ENCODE assay signal across 20 cellular contexts in genomic region chr10:132899751-132900065, GRCh38. TPM values are rescaled to one million over a fixed set of nuclear protein-coding genes. Genes with fewer than 3 reads are reported as not detected.
DNase-seq lines count a peak whose midpoint lies in the region; ATAC-seq and TF ChIP-seq lines count a peak whose summit lies in the region.
"Had no signal": no experiment of that assay in that cellular context is flagged by ENCODE, and none has a peak within 500 bp of the region (broad histone marks: within the 10 kb centered on the region; RNA-seq: fewer than 3 reads in every experiment).

No MANE protein-coding gene starts in this region.

- H3K4me1 ChIP-seq in left lung, result no peaks in the 10 kb centered on the region
- H3K4me1 ChIP-seq in spleen, result peaks cover 0 to 5% (median 0%) of the 10 kb centered on the region in 6 donors
- H3K4me1 ChIP-seq: SJSA1 had no signal

- H3K27me3 ChIP-seq in left lung (peaks cover 0 to 14% of the 10 kb centered on the region in 2 donors), spleen (replicated peaks in 1 of 7) (peaks cover 0 to 51% (median 0%) of the 10 kb centered on the region in 7 donors)
- H3K27me3 ChIP-seq: MG63 had no signal

- CTCF ChIA-PET in activated naive CD4-positive, alpha-beta T cell treated with anti-CD3 and anti-CD28 coated beads, Interleukin-2, amount 10 ng/mL, durations not matched to agents 7 days and 5 days (lab: Charles Lee), result no interaction called here
- CTCF ChIA-PET in activated CD4-positive, alpha-beta memory T cell treated with anti-CD3 and anti-CD28 coated beads for 36 hours (lab: Charles Lee), result no interaction called here

- H3K9me3 ChIP-seq in left lung, result peaks cover 0 to 4% of the 10 kb centered on the region in 2 donors
- H3K9me3 ChIP-seq in spleen, result peaks cover 0 to 11% (median 2%) of the 10 kb centered on the region in 8 donors
- H3K9me3 ChIP-seq: SJSA1 had no signal

- H3K27ac Mint-ChIP-seq in activated naive CD4-positive, alpha-beta T cell treated with anti-CD3 and anti-CD28 coated beads, Interleukin-2, amount 10 ng/mL, durations not matched to agents 7 days and 5 days, result no peak overlapping the region
- H3K27ac Mint-ChIP-seq in CD14-positive monocyte, result no peak overlapping the region
- H3K27ac Mint-ChIP-seq in activated CD4-positive, alpha-beta memory T cell treated with anti-CD3 and anti-CD28 coated beads for 36 hours, result no peak overlapping the region
- H3K27ac Mint-ChIP-seq: CD4-positive, CD25-positive, alpha-beta regulatory T cell had no signal

- H3K4me1 Mint-ChIP-seq in activated naive CD4-positive, alpha-beta T cell treated with anti-CD3 and anti-CD28 coated beads, Interleukin-2, amount 10 ng/mL, durations not matched to agents 7 days and 5 days, result no peaks in the 10 kb centered on the region
- peaks cover 2% of the 10 kb centered on the region for H3K4me1 Mint-ChIP-seq in CD14-positive monocyte
- peaks cover 6% of the 10 kb centered on the region for H3K4me1 Mint-ChIP-seq in activated CD4-positive, alpha-beta memory T cell treated with anti-CD3 and anti-CD28 coated beads for 36 hours (ENCODE audit: low read depth)

- POLR2A ChIA-PET in activated CD4-positive, alpha-beta memory T cell treated with anti-CD3 and anti-CD28 coated beads for 36 hours (lab: Charles Lee), result no interaction called here

- no peak for ATAC-seq in left lung
- no peak for ATAC-seq in HG02885 (IDR thresholded peaks at IDR 0.05; ENCODE audit: poor library complexity, unreplicated experiment)

- H3K36me3 Mint-ChIP-seq in activated naive CD4-positive, alpha-beta T cell treated with anti-CD3 and anti-CD28 coated beads, Interleukin-2, amount 10 ng/mL, durations not matched to agents 7 days and 5 days, result no peaks in the 10 kb centered on the region
- H3K36me3 Mint-ChIP-seq in CD14-positive monocyte, result no peaks in the 10 kb centered on the region
- no peaks in the 10 kb centered on the region for H3K36me3 Mint-ChIP-seq in activated CD4-positive, alpha-beta memory T cell treated with anti-CD3 and anti-CD28 coated beads for 36 hours
- H3K36me3 Mint-ChIP-seq: CD4-positive, CD25-positive, alpha-beta regulatory T cell had no signal

- no peak overlapping the region for H3K4me3 ChIP-seq in left lung
- H3K4me3 ChIP-seq in spleen, result no peak overlapping the region
- H3K4me3 ChIP-seq: MG63, SJSA1 had no signal

- H3K9me3 Mint-ChIP-seq in activated naive CD4-positive, alpha-beta T cell treated with anti-CD3 and anti-CD28 coated beads, Interleukin-2, amount 10 ng/mL, durations not matched to agents 7 days and 5 days, result no peaks in the 10 kb centered on the region
- H3K9me3 Mint-ChIP-seq in CD14-positive monocyte, result peaks cover 0 to 15% (median 5%) of the 10 kb centered on the region in 7 donors
- H3K9me3 Mint-ChIP-seq in activated CD4-positive, alpha-beta memory T cell treated with anti-CD3 and anti-CD28 coated beads for 36 hours, result peaks cover 8% of the 10 kb centered on the region

- peaks cover 14% of the 10 kb centered on the region for H3K27me3 Mint-ChIP-seq in activated naive CD4-positive, alpha-beta T cell treated with anti-CD3 and anti-CD28 coated beads, Interleukin-2, amount 10 ng/mL, durations not matched to agents 7 days and 5 days
- peaks cover 6 to 7% (median 7%) of the 10 kb centered on the region in 3 donors for H3K27me3 Mint-ChIP-seq in CD14-positive monocyte (ENCODE audit: low read depth in 3 of 3)
- peaks cover 4% of the 10 kb centered on the region for H3K27me3 Mint-ChIP-seq in activated CD4-positive, alpha-beta memory T cell treated with anti-CD3 and anti-CD28 coated beads for 36 hours

- no peak overlapping the region for H3K4me3 Mint-ChIP-seq in activated naive CD4-positive, alpha-beta T cell treated with anti-CD3 and anti-CD28 coated beads, Interleukin-2, amount 10 ng/mL, durations not matched to agents 7 days and 5 days
- H3K4me3 Mint-ChIP-seq in CD14-positive monocyte, result no peak overlapping the region
- H3K4me3 Mint-ChIP-seq in activated CD4-positive, alpha-beta memory T cell treated with anti-CD3 and anti-CD28 coated beads for 36 hours, result no peak overlapping the region
- H3K4me3 Mint-ChIP-seq: CD4-positive, CD25-positive, alpha-beta regulatory T cell had no signal

- H3K27ac ChIP-seq in left lung, result no peak overlapping the region
- H3K27ac ChIP-seq in spleen, result no peak overlapping the region
- H3K27ac ChIP-seq: SJSA1 had no signal

- 79 to 94% (median 80%) methylated on average over 3 to 7 of the region's 7 CpGs for WGBS in spleen, 5 donors

- TF ChIP-seq POLR2A in spleen (IDR thresholded peaks at IDR 0.05), result no peak

- H3K36me3 ChIP-seq in left lung (no peaks in the 10 kb centered on the region), spleen (no peaks in the 10 kb centered on the region)
- H3K36me3 ChIP-seq: MG63, SJSA1 had no signal

- intact Hi-C loops in CD14-positive monocyte (cut with micrococcal nuclease) (no loop called here), left lung (cut with DNase I) (no loop called here), spleen (cut with DNase I; ENCODE audit: low total_unique reads) (no loop called here)
- intact Hi-C loops in activated CD4-positive, alpha-beta memory T cell treated with anti-CD3 and anti-CD28 coated beads for 36 hours (cut with micrococcal nuclease), result no loop called here

- TF ChIP-seq CTCF in CD14-positive monocyte (IDR thresholded peaks at IDR 0.05), result no peak
- TF ChIP-seq CTCF in left lung (IDR thresholded peaks at IDR 0.05), result no peak
- no peak for TF ChIP-seq CTCF in spleen (IDR thresholded peaks at IDR 0.05 in 8 of 11, conservative IDR thresholded peaks at IDR 0.05 in 3 of 11)

- DNase-seq in activated naive CD4-positive, alpha-beta T cell treated with anti-CD3 and anti-CD28 coated beads, Interleukin-2, amount 10 ng/mL, durations not matched to agents 7 days and 5 days, result peak; percentile 19
- no peak for DNase-seq in activated naive CD4-positive, alpha-beta T cell (lab: John Stamatoyannopoulos, UW)
- DNase-seq in CD14-positive monocyte (ENCODE audit: low spot score) (peak; percentile 32), left lung (peak; percentile 22 to 56), spleen (peak; percentile 69)
- DNase-seq in activated CD4-positive, alpha-beta memory T cell treated with anti-CD3 and anti-CD28 coated beads for 36 hours, result no peak
- DNase-seq: CD4-positive, CD25-positive, alpha-beta regulatory T cell; H7; KBM-7; MG63; NCI-H1105 treated with DMSO at 0.1 percent for 48 hours; NCI-H146; NCI-H1930; NCI-H2107; NCI-H446; NCI-H524 treated with DMSO at 0.1 percent for 48 hours; NCI-H774 had no signal

RNA-seq across cellular contexts. Expression of gene CFAP46, which starts 42.7 kb away (rescaled TPM):
- not detected for polyA plus RNA-seq in CD14-positive monocyte
- total RNA-seq in left lung, result 1 to 10 TPM; 1.2 to 4.1 TPM
- total RNA-seq in spleen, result 1 to 10 TPM in 1 of 7 donors, under 1 TPM in 5, not detected in 1; 0.09 to 1.1 (median 0.45) TPM
- under 1 TPM in 2 of 3 donors, not detected in 1; 0.03 to 0.08 TPM for polyA plus RNA-seq in spleen
- total RNA-seq in activated CD4-positive, alpha-beta memory T cell treated with anti-CD3 and anti-CD28 coated beads for 36 hours, result under 1 TPM in 1 of 2 experiments, not detected in 1; 0.07 TPM
- total RNA-seq: CD4-positive, CD25-positive, alpha-beta regulatory T cell; LHCN-M2 had no signal
- polyA plus RNA-seq: CD4-positive, CD25-positive, alpha-beta regulatory T cell had no signal

Comparison
In these comparisons a context has a peak if more than half of its experiments do, and no peak if none do; other contexts are left out.
1. DNase-seq: peak in activated naive CD4-positive, alpha-beta T cell treated with anti-CD3 and anti-CD28 coated beads, Interleukin-2, amount 10 ng/mL, durations not matched to agents 7 days and 5 days (single experiment), CD14-positive monocyte (single experiment), left lung (2 of 2) and spleen (single experiment); none in activated naive CD4-positive, alpha-beta T cell (0 of 4) and activated CD4-positive, alpha-beta memory T cell treated with anti-CD3 and anti-CD28 coated beads for 36 hours (single experiment).